ENCODE assay signal across 16 cellular contexts in the genomic region with DNA sequence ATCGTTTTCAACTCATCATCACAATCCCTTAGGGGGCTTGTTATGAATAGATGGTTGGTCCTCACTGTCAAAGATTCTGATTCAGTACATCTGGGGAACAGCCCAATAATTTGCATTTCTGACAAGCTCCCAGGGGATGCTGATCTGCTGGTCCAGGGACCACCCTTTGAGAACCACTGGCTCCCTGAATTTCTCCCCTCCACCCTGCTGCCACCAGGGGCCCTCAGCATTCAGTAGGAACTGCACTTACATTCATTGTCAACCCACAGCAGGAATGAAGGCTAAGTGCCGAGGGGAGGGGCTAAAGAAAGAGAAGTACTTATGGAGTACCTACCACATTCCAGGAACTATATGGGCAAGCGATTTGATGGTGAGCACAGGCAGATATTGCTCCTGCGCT.
DNase-seq lines count a peak whose midpoint lies in the region; ATAC-seq and TF ChIP-seq lines count a peak whose summit lies in the region.
"Had no signal": no experiment of that assay in that cellular context is flagged by ENCODE, and none has a peak within 500 bp of the region (broad histone marks: within the 10 kb centered on the region; RNA-seq: fewer than 3 reads in every experiment).

No MANE protein-coding gene starts in this region.

- no peak overlapping the region for H3K27ac ChIP-seq in C4-2B
- no peak overlapping the region for H3K27ac ChIP-seq in stomach
- H3K27ac ChIP-seq: gastroesophageal sphincter, KMS-11, thoracic aorta had no signal

- H3K9me3 ChIP-seq in stomach, result no peaks in the 10 kb centered on the region
- H3K9me3 ChIP-seq: gastroesophageal sphincter, thoracic aorta had no signal

- TF ChIP-seq POLR2A in stomach (IDR thresholded peaks at IDR 0.05), result no peak

- no peak for ATAC-seq in GM21367 (IDR thresholded peaks at IDR 0.05; ENCODE audit: unreplicated experiment)
- ATAC-seq: activated naive CD8-positive, alpha-beta T cell treated with anti-CD3 and anti-CD28 coated beads, Interleukin-2, amount 50 U/mL, for 24 hours; gastroesophageal sphincter; left ventricle myocardium superior had no signal

- in situ Hi-C loops in GM13976 (cut with MboI; ENCODE audit: low sequenced_read_pairs, unreplicated experiment), result no loop called here

- 71 to 88% (median 76%) methylated on average over 4 of the region's 4 CpGs for WGBS in stomach, 5 donors

- no peaks in the 10 kb centered on the region for H3K36me3 ChIP-seq in stomach
- H3K36me3 ChIP-seq: gastroesophageal sphincter, thoracic aorta had no signal

- DNase-seq in RPMI8226 (peak; percentile 5), globus pallidus (ENCODE audit: low spot score) (peak; percentile 19), stomach (no peak), GM13976 (ENCODE audit: low spot score) (no peak), hypothalamus (lab: John Stamatoyannopoulos, UW) (no peak)
- DNase-seq: activated B cell treated with CpG ODN at 0.5 μM for 24 hours; activated naive CD8-positive, alpha-beta T cell treated with anti-CD3 and anti-CD28 coated beads, Interleukin-2, amount 50 U/mL, for 24 hours; COR-L47; left ventricle myocardium superior; Right ventricle myocardium superior had no signal

- H3K27me3 ChIP-seq in stomach, result no peaks in the 10 kb centered on the region
- H3K27me3 ChIP-seq: gastroesophageal sphincter had no signal

- no peaks in the 10 kb centered on the region for H3K4me1 ChIP-seq in stomach
- H3K4me1 ChIP-seq: gastroesophageal sphincter had no signal

- no peak overlapping the region for H3K4me3 ChIP-seq in GM12875 (ENCODE audit: low read depth, low read length)
- H3K4me3 ChIP-seq in stomach, result no peak overlapping the region
- H3K4me3 ChIP-seq: gastroesophageal sphincter, thoracic aorta had no signal

- no peak for TF ChIP-seq EP300 in stomach (IDR thresholded peaks at IDR 0.05)

- TF ChIP-seq CTCF in C4-2B (conservative IDR thresholded peaks at IDR 0.05), result peak; percentile 24
- peak; percentile 27; the same call in 1 of the 2 replicates for TF ChIP-seq CTCF in GM12875 (IDR thresholded peaks at IDR 0.05; ENCODE audit: borderline replicate concordance, insufficient read depth, low read depth, low read length)
- TF ChIP-seq CTCF in stomach (IDR thresholded peaks at IDR 0.05), result no peak
- no peak for TF ChIP-seq CTCF in GM13976 (IDR thresholded peaks at IDR 0.05; ENCODE audit: borderline replicate concordance, control extremely low read depth, extremely low read depth, insufficient read depth, missing control alignments)

- intact Hi-C loops in stomach (cut with DNase I; ENCODE audit: low total_unique reads), result no loop called here

Comparison
In these comparisons a context has a peak if more than half of its experiments do, and no peak if none do; other contexts are left out.
1. CTCF ChIP-seq: peak in C4-2B (single experiment) and GM12875 (single experiment); none in stomach (0 of 7) and GM13976 (single experiment).
2. DNase-seq: peak in RPMI8226 (single experiment) and globus pallidus (single experiment); none in stomach (single experiment), GM13976 (single experiment) and hypothalamus (0 of 51).